In the genomic region with DNA sequence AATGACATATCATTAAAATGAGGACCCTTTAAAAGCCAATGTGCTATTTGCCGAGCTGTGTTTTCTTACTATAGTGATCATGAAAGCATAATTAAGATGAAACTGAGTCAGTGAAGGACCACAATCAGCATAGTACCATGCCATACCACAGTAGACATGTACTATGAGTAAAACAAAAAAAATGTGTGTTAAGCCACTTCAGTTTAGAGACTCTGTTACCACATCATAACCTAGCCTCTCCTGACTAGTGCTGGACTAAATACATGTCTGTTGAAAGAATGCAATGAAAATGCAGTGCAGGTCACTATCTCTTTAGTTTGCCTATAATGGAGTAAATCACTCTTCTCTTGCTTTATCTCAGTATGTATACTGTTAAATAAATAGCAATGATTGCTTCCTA, we compare ENCODE assay signal across 22 cellular contexts. TPM values are rescaled to one million over a fixed set of nuclear protein-coding genes. Genes with fewer than 3 reads are reported as not detected.
DNase-seq lines count a peak whose midpoint lies in the region; ATAC-seq, FAIRE-seq and TF ChIP-seq lines count a peak whose summit lies in the region.
"Had no signal": no experiment of that assay in that cellular context is flagged by ENCODE, and none has a peak within 500 bp of the region (broad histone marks: within the 10 kb centered on the region; RNA-seq: fewer than 3 reads in every experiment).

No MANE protein-coding gene starts in this region.

- TF ChIP-seq POLR2A in IMR-90 (IDR thresholded peaks at IDR 0.05; ENCODE audit: low read depth, low read length), result no peak

- no peaks in the 10 kb centered on the region for H4K20me1 ChIP-seq in IMR-90 (ENCODE audit: insufficient read depth, low read length)

- CTCF ChIA-PET in IMR-90 (lab: Yijun Ruan, JAX), result no interaction called here

- no peak overlapping the region for H4K91ac ChIP-seq in IMR-90 (ENCODE audit: insufficient read depth, low read depth, low read length)

- H3K18ac ChIP-seq in IMR-90 (ENCODE audit: low read depth, low read length), result no peak overlapping the region

- no CpG with 5 or more reads among the region's 1 CpG for WGBS in IMR-90 (ENCODE audit: extremely low coverage in 2 of 2, insufficient read length in 1 of 2), 2 experiments

- H3K4me2 ChIP-seq in IMR-90 (ENCODE audit: low read depth, low read length), result no peak overlapping the region
- H3K4me2 ChIP-seq: SK-N-SH had no signal

- H4K8ac ChIP-seq in IMR-90 (ENCODE audit: low read depth in 2 of 2, low read length in 2 of 2), result no peak overlapping the region

- H3K9me1 ChIP-seq in IMR-90 (ENCODE audit: insufficient read depth, low read length), result no peaks in the 10 kb centered on the region

- H3K56ac ChIP-seq in IMR-90 (ENCODE audit: extremely low read depth, insufficient read depth, low read length), result no peak overlapping the region

- no TSS peak for BruUV-seq in IMR-90 (replicated peaks; lab: Mats Ljungman, UMichigan)

- TF ChIP-seq CTCF in D721Med (IDR thresholded peaks at IDR 0.05; ENCODE audit: insufficient read depth, missing control alignments) (no peak), IMR-90 (conservative IDR thresholded peaks at IDR 0.05; ENCODE audit: low read depth, low read length) (no peak)

- H2AK9ac ChIP-seq in IMR-90 (replicated peaks; ENCODE audit: low read depth, low read length, poor library complexity), result no peak overlapping the region

- no peak overlapping the region for H3K4me3 ChIP-seq in IMR-90 (ENCODE audit: insufficient read depth, low read depth, low read length)

- no peak overlapping the region for H2BK20ac ChIP-seq in IMR-90 (ENCODE audit: low read depth, low read length)

- H3K4ac ChIP-seq in IMR-90 (ENCODE audit: low read depth, low read length), result no peak overlapping the region

- no peaks in the 10 kb centered on the region for H3K27me3 ChIP-seq in IMR-90 (ENCODE audit: control insufficient read depth, insufficient read depth, low read length)
- H3K27me3 ChIP-seq: BE2C had no signal

- peak; percentile 72 for ATAC-seq in IMR-90 (ENCODE audit: low read depth)
- ATAC-seq: HCT116, Panc1 had no signal

- dilution Hi-C loops in IMR-90 (cut with HindIII; ENCODE audit: low sequenced_read_pairs, unreplicated experiment), result no loop called here

- H3K9me3 ChIP-seq in IMR-90 (ENCODE audit: control insufficient read depth, insufficient read depth, low read length), result no peaks in the 10 kb centered on the region
- H3K9me3 ChIP-seq: BE2C, SK-N-SH had no signal

- FAIRE-seq in D721Med (lab: Jason Lieb, UNC), result peak; percentile 11
- FAIRE-seq: GM12891 had no signal

- no peak overlapping the region for H2AK5ac ChIP-seq in IMR-90 (ENCODE audit: low read depth, low read length)

- no peak overlapping the region for H3K27ac ChIP-seq in IMR-90 (ENCODE audit: insufficient read depth, low read length)

- no peak overlapping the region for H3K14ac ChIP-seq in IMR-90 (replicated peaks; ENCODE audit: low read depth, low read length)

- intact Hi-C loops in IMR-90 (cut with micrococcal nuclease), result no loop called here

- in situ Hi-C loops in IMR-90 (cut with MboI; ENCODE audit: low sequenced_read_pairs), result no loop called here

- no peaks in the 10 kb centered on the region for H3K79me1 ChIP-seq in IMR-90 (ENCODE audit: low read depth in 1 of 2, low read length in 2 of 2)

- H3K36me3 ChIP-seq in IMR-90 (ENCODE audit: control insufficient read depth, insufficient read depth, low read length), result no peaks in the 10 kb centered on the region
- H3K36me3 ChIP-seq: BE2C had no signal

- H3K23ac ChIP-seq in IMR-90 (ENCODE audit: low read depth, low read length), result no peak overlapping the region

- no peak overlapping the region for H2AFZ ChIP-seq in IMR-90 (replicated peaks; ENCODE audit: low read length, poor library complexity)

- H2BK5ac ChIP-seq in IMR-90 (ENCODE audit: low read depth, low read length, poor library complexity, severe bottlenecking), result no peak overlapping the region

- no peak overlapping the region for H3K9ac ChIP-seq in IMR-90 (ENCODE audit: low read depth, low read length)
- H3K9ac ChIP-seq: SK-N-SH had no signal

- no peak overlapping the region for H4K5ac ChIP-seq in IMR-90 (ENCODE audit: low read depth, low read length)

- H2BK15ac ChIP-seq in IMR-90 (ENCODE audit: low read depth, low read length), result no peak overlapping the region

- DNase-seq in D721Med (ENCODE audit: insufficient read length, low spot score), result no peak
- DNase-seq in IMR-90, result peak; percentile 25
- peak; percentile 31 for DNase-seq in astrocyte of the hippocampus (ENCODE audit: low read depth, low spot score)
- DNase-seq in iris pigment epithelial cell (ENCODE audit: low read depth), result peak; percentile 58
- DNase-seq in NCI-H524 (lab: John Stamatoyannopoulos, UW), result no peak
- no peak for DNase-seq in GF-D8 (lab: John Stamatoyannopoulos, UW)
- no peak for DNase-seq in medulla oblongata (ENCODE audit: extremely low spot score)
- DNase-seq in epidermal melanocyte (ENCODE audit: insufficient read length, low spot score), result no peak
- DNase-seq: BE2C, DMS79, GOT3, NCI-H1694 treated with DMSO at 0.1 percent for 48 hours, NCI-H2081 treated with DMSO at 0.1 percent for 48 hours, NCI-H510A, NCI-H748 treated with DMSO at 0.1 percent for 48 hours, SIG-M5, SK-N-SH had no signal

- H2BK120ac ChIP-seq in IMR-90 (ENCODE audit: low read depth, low read length), result no peak overlapping the region

- no peak for TF ChIP-seq RAD21 in IMR-90 (IDR thresholded peaks at IDR 0.05; ENCODE audit: low read length)

- POLR2A ChIA-PET in IMR-90 (lab: Charles Lee; ENCODE audit: unreplicated experiment), result no interaction called here

- no peaks in the 10 kb centered on the region for H3K4me1 ChIP-seq in IMR-90 (ENCODE audit: control insufficient read depth, insufficient read depth, low read length)
- H3K4me1 ChIP-seq: BE2C had no signal

TF ChIP-seq in IMR-90, 13 proteins besides CTCF, POLR2A, EP300 and RAD21:
- no peak for TF ChIP-seq MAFK (IDR thresholded peaks at IDR 0.05; ENCODE audit: low read depth, low read length)
- TF ChIP-seq MAZ (IDR thresholded peaks at IDR 0.05; ENCODE audit: borderline replicate concordance, low read depth, low read length), result no peak
- no peak for TF ChIP-seq MXI1 (IDR thresholded peaks at IDR 0.05; ENCODE audit: borderline replicate concordance, low read depth, low read length)
- no peak for TF ChIP-seq CEBPB (IDR thresholded peaks at IDR 0.05; ENCODE audit: low read depth, low read length)
- no peak for TF ChIP-seq CHD1 (IDR thresholded peaks at IDR 0.05; ENCODE audit: low read depth, low read length)
- TF ChIP-seq, protein P1, sequence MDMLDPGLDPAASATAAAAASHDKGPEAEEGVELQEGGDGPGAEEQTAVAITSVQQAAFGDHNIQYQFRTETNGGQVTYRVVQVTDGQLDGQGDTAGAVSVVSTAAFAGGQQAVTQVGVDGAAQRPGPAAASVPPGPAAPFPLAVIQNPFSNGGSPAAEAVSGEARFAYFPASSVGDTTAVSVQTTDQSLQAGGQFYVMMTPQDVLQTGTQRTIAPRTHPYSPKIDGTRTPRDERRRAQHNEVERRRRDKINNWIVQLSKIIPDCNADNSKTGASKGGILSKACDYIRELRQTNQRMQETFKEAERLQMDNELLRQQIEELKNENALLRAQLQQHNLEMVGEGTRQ (IDR thresholded peaks at IDR 0.05; ENCODE audit: low read depth, low read length), result no peak
- TF ChIP-seq SMC3 (IDR thresholded peaks at IDR 0.05; ENCODE audit: low read depth, low read length), result no peak
- no peak for TF ChIP-seq RCOR1 (IDR thresholded peaks at IDR 0.05; ENCODE audit: insufficient replicate concordance, low read length)
- TF ChIP-seq RFX5 (IDR thresholded peaks at IDR 0.05; ENCODE audit: low read depth, low read length), result no peak
- no peak for TF ChIP-seq BHLHE40 (IDR thresholded peaks at IDR 0.05; ENCODE audit: low read depth, low read length)
- TF ChIP-seq FOS (IDR thresholded peaks at IDR 0.05; ENCODE audit: low read depth, low read length), result no peak
- no peak for TF ChIP-seq NFE2L2 (IDR thresholded peaks at IDR 0.05; ENCODE audit: low read depth, low read length)
- TF ChIP-seq, protein P2, sequence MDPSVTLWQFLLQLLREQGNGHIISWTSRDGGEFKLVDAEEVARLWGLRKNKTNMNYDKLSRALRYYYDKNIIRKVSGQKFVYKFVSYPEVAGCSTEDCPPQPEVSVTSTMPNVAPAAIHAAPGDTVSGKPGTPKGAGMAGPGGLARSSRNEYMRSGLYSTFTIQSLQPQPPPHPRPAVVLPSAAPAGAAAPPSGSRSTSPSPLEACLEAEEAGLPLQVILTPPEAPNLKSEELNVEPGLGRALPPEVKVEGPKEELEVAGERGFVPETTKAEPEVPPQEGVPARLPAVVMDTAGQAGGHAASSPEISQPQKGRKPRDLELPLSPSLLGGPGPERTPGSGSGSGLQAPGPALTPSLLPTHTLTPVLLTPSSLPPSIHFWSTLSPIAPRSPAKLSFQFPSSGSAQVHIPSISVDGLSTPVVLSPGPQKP (IDR thresholded peaks at IDR 0.05; ENCODE audit: borderline replicate concordance, low read depth, low read length), result no peak

RNA-seq across cellular contexts. Expression of gene DDX53, which starts 12.3 kb away (rescaled TPM):
- total RNA-seq in IMR-90 (2012; rRNA removed), result not detected in 2 replicates
- not detected in 2 replicates for polyA plus RNA-seq in IMR-90 (2012; rRNA removed)
- not detected in 2 replicates for polyA plus RNA-seq in IMR-90 (2012; cell fraction: cytosol; rRNA removed)
- polyA plus RNA-seq in IMR-90 (2012; cell fraction: nucleus; rRNA removed; ENCODE audit: low replicate concordance), result not detected in 2 replicates
- total RNA-seq: A172 had no signal
- polyA plus RNA-seq: IgD-negative memory B cell had no signal

Comparison
In these comparisons a context has a peak if more than half of its experiments do, and no peak if none do; other contexts are left out.
1. DNase-seq: peak in IMR-90 (single experiment), astrocyte of the hippocampus (single experiment) and iris pigment epithelial cell (single experiment); none in D721Med (single experiment), NCI-H524 (0 of 2), GF-D8 (single experiment), medulla oblongata (single experiment) and epidermal melanocyte (single experiment).